Comparison of ENCODE assay signal across 28 cellular contexts in the genomic region with DNA sequence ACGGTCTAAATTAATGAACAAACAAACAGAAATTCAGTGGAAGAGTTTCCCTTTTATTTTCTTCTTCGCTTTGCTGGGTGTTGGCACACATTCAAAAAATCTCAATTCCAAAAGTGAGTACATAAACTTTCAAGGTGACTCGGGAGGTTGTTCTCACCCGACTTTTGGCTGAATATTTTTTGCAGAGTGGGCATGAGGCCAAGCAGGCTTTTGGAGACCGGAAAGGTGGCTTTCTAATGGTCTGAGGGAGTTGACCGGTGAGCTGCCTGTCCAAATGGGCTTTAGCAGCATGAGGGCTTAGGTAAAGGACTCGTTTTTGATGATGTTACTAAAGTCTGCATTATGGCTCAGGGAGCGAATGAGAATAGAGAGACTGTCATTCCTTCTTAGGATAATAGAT.
"Had no signal": no experiment of that assay in that cellular context is flagged by ENCODE, and none has a peak within 500 bp of the region (broad histone marks: within the 10 kb centered on the region; RNA-seq: fewer than 3 reads in every experiment).

No MANE protein-coding gene starts in this region.

- FAIRE-seq: TTC549 had no signal

- H3K4me1 Mint-ChIP-seq: natural killer cell had no signal

- H3K27ac ChIP-seq: breast epithelium, heart right ventricle, lower lobe of right lung, spleen, upper lobe of right lung, VCaP had no signal

- H3K27ac Mint-ChIP-seq: activated T-helper 1 cell treated with anti-CD3 and anti-CD28 coated beads, Interleukin-12 subunit alpha, Interleukin-12 subunit beta, Interleukin-2, Interleukin-4 antibody, amounts not matched to agents 30 ng/mL and 10 ng/mL and 1 ng/mL, durations not matched to agents 14 hours and 24 hours and 36 hours; endodermal cell; natural killer cell; T-helper 1 cell treated with Interleukin-12 subunit alpha and Interleukin-12 subunit beta and Interleukin-4 antibody, amounts not matched to agents 30 μg/mL and 1 μg/mL, for 36 hours had no signal

- ATAC-seq: esophagus mucosa; heart right ventricle; left lobe of liver; lower lobe of right lung; natural killer cell; right cardiac atrium; stimulated activated naive CD8-positive, alpha-beta T cell treated with anti-CD3 and anti-CD28 coated beads, Interleukin-15, Interleukin-2, amounts not matched to agents 100 U/mL and 50 U/mL, for 24 hours had no signal

- H3K27me3 ChIP-seq: breast epithelium, heart right ventricle, spleen, upper lobe of right lung had no signal

- H3K36me3 ChIP-seq: breast epithelium, heart right ventricle, lower lobe of right lung, upper lobe of right lung had no signal

- DNase-seq: activated CD4-positive, alpha-beta T cell treated with anti-CD3 and anti-CD28 coated beads for 4 hours; activated CD4-positive, alpha-beta T cell treated with anti-CD3 and anti-CD28 coated beads, Interleukin-2, amount 50 U/mL, for 4 hours; activated gamma-delta T cell; activated naive CD4-positive, alpha-beta T cell treated with anti-CD3 and anti-CD28 coated beads, Interleukin-2, amount 50 U/mL, for 16 hours; activated T-cell treated with anti-CD3 and anti-CD28 coated beads for 4 hours; amygdala; central memory CD4-positive, alpha-beta T cell; endodermal cell; foreskin fibroblast; heart right ventricle; kidney glomerular epithelial cell; lower lobe of right lung; mesenchymal stem cell; natural killer cell; posterior cingulate gyrus; spleen; stimulated activated naive CD8-positive, alpha-beta T cell treated with anti-CD3 and anti-CD28 coated beads, Interleukin-15, Interleukin-2, amounts not matched to agents 100 U/mL and 50 U/mL, for 24 hours; substantia nigra; T-helper 9 cell; upper lobe of right lung had no signal

- H3K4me3 ChIP-seq: breast epithelium, heart right ventricle, lower lobe of right lung, spleen, upper lobe of right lung had no signal

- H3K4me3 Mint-ChIP-seq: activated T-helper 1 cell treated with anti-CD3 and anti-CD28 coated beads, Interleukin-12 subunit alpha, Interleukin-12 subunit beta, Interleukin-2, Interleukin-4 antibody, amounts not matched to agents 30 ng/mL and 10 ng/mL and 1 ng/mL, durations not matched to agents 14 hours and 24 hours and 36 hours; endodermal cell; natural killer cell; T-helper 1 cell treated with Interleukin-12 subunit alpha and Interleukin-12 subunit beta and Interleukin-4 antibody, amounts not matched to agents 30 μg/mL and 1 μg/mL, for 36 hours had no signal

- H3K4me1 ChIP-seq: lower lobe of right lung, upper lobe of right lung had no signal

- H3K9me3 Mint-ChIP-seq: activated T-helper 1 cell treated with anti-CD3 and anti-CD28 coated beads, Interleukin-12 subunit alpha, Interleukin-12 subunit beta, Interleukin-2, Interleukin-4 antibody, amounts not matched to agents 30 ng/mL and 10 ng/mL and 1 ng/mL, durations not matched to agents 14 hours and 24 hours and 36 hours; natural killer cell; T-helper 1 cell treated with Interleukin-12 subunit alpha and Interleukin-12 subunit beta and Interleukin-4 antibody, amounts not matched to agents 30 μg/mL and 1 μg/mL, for 36 hours had no signal

- H3K9me3 ChIP-seq: breast epithelium, heart right ventricle, lower lobe of right lung, spleen, upper lobe of right lung had no signal
